ENCODE assay signal across 7 cellular contexts in the genomic region with DNA sequence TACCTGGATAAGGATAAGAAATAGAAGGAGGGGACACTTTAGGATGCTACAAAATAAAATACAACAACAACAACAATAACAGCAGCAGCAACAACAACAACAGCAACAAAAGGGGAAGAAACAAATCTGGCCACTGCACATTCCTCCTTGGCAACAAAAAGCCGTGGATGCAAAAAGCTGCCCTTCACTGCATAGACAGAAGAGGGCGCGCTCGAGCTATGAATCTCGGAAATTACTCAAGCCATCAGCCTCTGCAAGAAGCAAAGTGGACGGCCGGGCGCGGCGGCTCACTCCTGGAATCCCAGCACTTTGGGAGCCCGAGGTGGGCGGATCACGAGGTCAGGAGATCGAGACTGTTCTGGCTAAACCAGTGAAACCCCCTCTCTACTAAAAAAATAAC. TPM values are rescaled to one million over a fixed set of nuclear protein-coding genes. Genes with fewer than 3 reads are reported as not detected.
A peak's percentile ranks its signal among the peaks of the same experiment; 100 is the strongest.
DNase-seq lines count a peak whose midpoint lies in the region; ATAC-seq and TF ChIP-seq lines count a peak whose summit lies in the region.
"Not testable (repeated sequence)": the region's sequence is repeated elsewhere in the genome, so short reads cannot be mapped to it uniquely, and the experiment has no call there.

No MANE protein-coding gene starts in this region.

- DNase-seq in activated CD4-positive, alpha-beta T cell treated with anti-CD3 and anti-CD28 coated beads, Interleukin-2, amount 10 ng/mL, durations not matched to agents 24 days and 14 days: peak; percentile 96
- DNase-seq in activated T-helper 1 cell treated with anti-CD3 and anti-CD28 coated beads, Interleukin-2, amount 50 U/mL, for 16 hours (ENCODE audit: low read depth in 1 of 2, low spot score in 1 of 2): peak; percentile 19 to 47
- peak; percentile 44 for DNase-seq in effector CD4-positive, alpha-beta T cell
- peak; percentile 49 to 59 for DNase-seq in memory B cell (ENCODE audit: low spot score in 2 of 2)
- not testable (repeated sequence) for DNase-seq in smooth muscle cell (lab: John Stamatoyannopoulos, UW; ENCODE audit: unreplicated experiment)
- peak; percentile 21 to 67 for DNase-seq in stimulated activated CD8-positive, alpha-beta memory T cell treated with anti-CD3 and anti-CD28 coated beads, Interleukin-15, amount 100 ng/mL, for 48 hours (ENCODE audit: low read depth in 2 of 2)

- H3K4me1 Mint-ChIP-seq in activated CD4-positive, alpha-beta T cell treated with anti-CD3 and anti-CD28 coated beads, Interleukin-2, amount 10 ng/mL, durations not matched to agents 24 days and 14 days; memory B cell: not testable (repeated sequence)

- H3K9ac ChIP-seq in smooth muscle cell (ENCODE audit: low read depth): not testable (repeated sequence)

- H3K27me3 Mint-ChIP-seq in activated CD4-positive, alpha-beta T cell treated with anti-CD3 and anti-CD28 coated beads, Interleukin-2, amount 10 ng/mL, durations not matched to agents 24 days and 14 days; memory B cell: not testable (repeated sequence)

- H3K27ac Mint-ChIP-seq in activated CD4-positive, alpha-beta T cell treated with anti-CD3 and anti-CD28 coated beads, Interleukin-2, amount 10 ng/mL, durations not matched to agents 24 days and 14 days; memory B cell: not testable (repeated sequence)

- not testable (repeated sequence) for H3K4me1 ChIP-seq in smooth muscle cell (ENCODE audit: low read depth)

- not testable (repeated sequence) for H3K4me2 ChIP-seq in smooth muscle cell

- H3K9me3 Mint-ChIP-seq in activated CD4-positive, alpha-beta T cell treated with anti-CD3 and anti-CD28 coated beads, Interleukin-2, amount 10 ng/mL, durations not matched to agents 24 days and 14 days; memory B cell: not testable (repeated sequence)

- 3% methylated on average over 5 of the region's 14 CpGs for WGBS in smooth muscle cell (ENCODE audit: low lambda C conversion rate)

- not testable (repeated sequence) for H3F3A ChIP-seq in smooth muscle cell (ENCODE audit: low read depth)

- ATAC-seq in memory B cell (ENCODE audit: low read depth): not testable (repeated sequence)

- H2AFZ ChIP-seq in smooth muscle cell (ENCODE audit: low read depth): not testable (repeated sequence)

- not testable (repeated sequence) for H4K20me1 ChIP-seq in smooth muscle cell (ENCODE audit: low read depth)

- not testable (repeated sequence) for H3K4me3 ChIP-seq in smooth muscle cell

- not testable (repeated sequence) for H3K4me3 Mint-ChIP-seq in activated CD4-positive, alpha-beta T cell treated with anti-CD3 and anti-CD28 coated beads, Interleukin-2, amount 10 ng/mL, durations not matched to agents 24 days and 14 days; memory B cell

- not testable (repeated sequence) for H3K27me3 ChIP-seq in smooth muscle cell (ENCODE audit: low read depth)

- not testable (repeated sequence) for H3K79me2 ChIP-seq in smooth muscle cell (ENCODE audit: low read depth)

- not testable (repeated sequence) for H3K36me3 ChIP-seq in smooth muscle cell (ENCODE audit: low read depth)

- H3K36me3 Mint-ChIP-seq in activated CD4-positive, alpha-beta T cell treated with anti-CD3 and anti-CD28 coated beads, Interleukin-2, amount 10 ng/mL, durations not matched to agents 24 days and 14 days (ENCODE audit: low read depth); memory B cell: not testable (repeated sequence)

- intact Hi-C loops in activated CD4-positive, alpha-beta T cell treated with anti-CD3 and anti-CD28 coated beads, Interleukin-2, amount 10 ng/mL, durations not matched to agents 24 days and 14 days (cut with micrococcal nuclease): not testable (repeated sequence)

- H3K9me3 ChIP-seq in smooth muscle cell (replicated peaks; ENCODE audit: low read depth): not testable (repeated sequence)

- TF ChIP-seq CTCF in LNCAP (IDR thresholded peaks at IDR 0.05) (0 out of 2 replicates have a peak, but pooled peaks have one; percentile 16), smooth muscle cell (IDR thresholded peaks at IDR 0.05; ENCODE audit: borderline replicate concordance, insufficient read depth, poor library complexity, severe bottlenecking) (peak; percentile 60)

- H3K27ac ChIP-seq in smooth muscle cell (ENCODE audit: low read depth): not testable (repeated sequence)

RNA-seq across cellular contexts. Expression of gene SULT2A1, which starts 23.2 kb away (rescaled TPM):
- total RNA-seq in activated CD4-positive, alpha-beta T cell treated with anti-CD3 and anti-CD28 coated beads, Interleukin-2, amount 10 ng/mL, durations not matched to agents 24 days and 14 days: not detected in 2 replicates
- total RNA-seq in smooth muscle cell: not detected in 2 replicates
- polyA plus RNA-seq in smooth muscle cell: 0.10 TPM in 1 of 2 replicates, not detected in the other

RNA-seq across cellular contexts. Expression of gene TPRX2, which starts 50.3 kb away (rescaled TPM):
- not detected in 2 replicates for total RNA-seq in activated CD4-positive, alpha-beta T cell treated with anti-CD3 and anti-CD28 coated beads, Interleukin-2, amount 10 ng/mL, durations not matched to agents 24 days and 14 days
- not detected in 2 replicates for total RNA-seq in smooth muscle cell
- polyA plus RNA-seq in smooth muscle cell: not detected in 2 replicates
